ENCODE assay signal across 31 cellular contexts in genomic region chr5:4548341-4548740, GRCh38.
"Had no signal": no experiment of that assay in that cellular context is flagged by ENCODE, and none has a peak within 500 bp of the region (broad histone marks: within the 10 kb centered on the region; RNA-seq: fewer than 3 reads in every experiment).

No MANE protein-coding gene starts in this region.

- H3K36me3 ChIP-seq: adrenal gland, brain microvascular endothelial cell, breast epithelium had no signal

- H3K4me1 ChIP-seq: adrenal gland, body of pancreas, breast epithelium had no signal

- H3K27ac ChIP-seq: adrenal gland, body of pancreas, brain microvascular endothelial cell, breast epithelium, VCaP had no signal

- DNase-seq: activated B cell treated with CpG ODN at 0.5 μM for 24 hours; activated CD4-positive, alpha-beta memory T cell treated with anti-CD3 and anti-CD28 coated beads for 36 hours; activated CD4-positive, alpha-beta T cell treated with anti-CD3 and anti-CD28 coated beads for 4 hours; activated CD4-positive, alpha-beta T cell treated with anti-CD3 and anti-CD28 coated beads, Interleukin-2, amount 10 ng/mL, durations not matched to agents 24 days and 14 days; activated CD4-positive, alpha-beta T cell treated with anti-CD3 and anti-CD28 coated beads, Interleukin-2, amount 50 U/mL, for 1 hour; activated CD4-positive, alpha-beta T cell treated with anti-CD3 and anti-CD28 coated beads, Interleukin-2, amount 50 U/mL, for 4 hours; activated CD4-positive, CD25-positive, alpha-beta regulatory T cell treated with anti-CD3 and anti-CD28 coated beads, Interleukin-2, amount 50 U/mL, for 72 hours; activated CD8-positive, alpha-beta memory T cell treated with anti-CD3 and anti-CD28 coated beads, Interleukin-2, amount 50 U/mL, for 4 hours; activated CD8-positive, alpha-beta T cell treated with anti-CD3 and anti-CD28 coated beads for 36 hours; activated effector memory CD4-positive, alpha-beta T cell treated with anti-CD3 and anti-CD28 coated beads, Interleukin-2, amount 50 U/mL, for 16 hours; activated gamma-delta T cell treated with Interleukin-2 at 50 U/mL for 16 hours; activated naive CD4-positive, alpha-beta T cell; activated naive CD4-positive, alpha-beta T cell treated with anti-CD3 and anti-CD28 coated beads for 36 hours; activated naive CD4-positive, alpha-beta T cell treated with anti-CD3 and anti-CD28 coated beads, Interleukin-2, amount 50 U/mL, for 16 hours; activated naive CD8-positive, alpha-beta T cell treated with anti-CD3 and anti-CD28 coated beads for 36 hours; activated T-cell treated with anti-CD3 and anti-CD28 coated beads for 4 hours; activated T-cell treated with anti-CD3 and anti-CD28 coated beads, Interleukin-2, amount 50 U/mL, for 1 hour; activated T-cell treated with anti-CD3 and anti-CD28 coated beads, Interleukin-2, amount 50 U/mL, for 4 hours; activated T-cell treated with anti-CD3 and anti-CD28 coated beads, Interleukin-2, amount 50 U/mL, for 72 hours; adrenal gland; amniotic stem cell; aorta; body of pancreas; brain microvascular endothelial cell; central memory CD4-positive, alpha-beta T cell; T-helper 17 cell had no signal

- FAIRE-seq: astrocyte, colon, TTC549 had no signal

- H3K4me3 ChIP-seq: adrenal gland, body of pancreas, breast epithelium had no signal

- H3K27me3 ChIP-seq: adrenal gland, body of pancreas, brain microvascular endothelial cell, breast epithelium had no signal

- H3K9me3 ChIP-seq: adrenal gland, body of pancreas, breast epithelium had no signal
